Comparison of ENCODE assay signal across 1 cellular context in the genomic region with DNA sequence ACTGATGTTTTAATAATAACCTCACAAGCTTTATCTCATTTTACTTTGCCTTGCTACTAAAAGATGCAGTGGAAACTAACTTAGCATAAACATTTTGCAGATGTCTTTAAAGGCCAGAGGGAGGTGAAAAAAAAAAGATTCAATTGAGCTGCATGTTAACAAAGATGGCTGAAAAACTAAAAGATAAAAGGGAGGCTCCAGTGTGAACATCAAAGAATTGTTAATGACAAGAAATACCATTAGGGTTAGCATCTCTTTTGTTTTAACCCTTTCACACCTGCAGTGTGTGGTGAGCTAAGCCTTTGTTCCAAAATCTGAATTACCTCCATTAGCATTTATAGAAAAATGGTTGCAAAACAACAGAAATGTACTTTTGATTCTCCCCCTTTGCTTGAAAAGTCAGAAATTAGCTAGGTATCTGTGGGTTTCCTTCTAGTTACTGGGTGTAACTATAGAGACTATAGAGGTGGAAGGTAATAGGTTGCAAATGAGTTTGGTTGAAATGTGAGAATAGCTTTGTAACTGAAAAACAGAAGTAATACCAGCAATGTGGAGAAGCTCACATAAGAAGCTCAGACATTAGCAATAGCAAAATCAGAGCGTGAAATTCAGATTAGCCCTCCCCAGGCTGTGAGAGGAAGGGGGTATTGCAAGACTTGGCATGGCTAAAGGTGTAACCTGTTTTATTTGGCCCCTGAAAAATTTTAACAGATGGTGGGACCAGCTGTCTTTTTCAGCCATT.
TF ChIP-seq lines count a peak whose summit lies in the region.

No MANE protein-coding gene starts in this region.

TF ChIP-seq in GM12878, 131 proteins besides CTCF, POLR2A, EP300 and RAD21 (continues in another document):
- TF ChIP-seq, protein P1, sequence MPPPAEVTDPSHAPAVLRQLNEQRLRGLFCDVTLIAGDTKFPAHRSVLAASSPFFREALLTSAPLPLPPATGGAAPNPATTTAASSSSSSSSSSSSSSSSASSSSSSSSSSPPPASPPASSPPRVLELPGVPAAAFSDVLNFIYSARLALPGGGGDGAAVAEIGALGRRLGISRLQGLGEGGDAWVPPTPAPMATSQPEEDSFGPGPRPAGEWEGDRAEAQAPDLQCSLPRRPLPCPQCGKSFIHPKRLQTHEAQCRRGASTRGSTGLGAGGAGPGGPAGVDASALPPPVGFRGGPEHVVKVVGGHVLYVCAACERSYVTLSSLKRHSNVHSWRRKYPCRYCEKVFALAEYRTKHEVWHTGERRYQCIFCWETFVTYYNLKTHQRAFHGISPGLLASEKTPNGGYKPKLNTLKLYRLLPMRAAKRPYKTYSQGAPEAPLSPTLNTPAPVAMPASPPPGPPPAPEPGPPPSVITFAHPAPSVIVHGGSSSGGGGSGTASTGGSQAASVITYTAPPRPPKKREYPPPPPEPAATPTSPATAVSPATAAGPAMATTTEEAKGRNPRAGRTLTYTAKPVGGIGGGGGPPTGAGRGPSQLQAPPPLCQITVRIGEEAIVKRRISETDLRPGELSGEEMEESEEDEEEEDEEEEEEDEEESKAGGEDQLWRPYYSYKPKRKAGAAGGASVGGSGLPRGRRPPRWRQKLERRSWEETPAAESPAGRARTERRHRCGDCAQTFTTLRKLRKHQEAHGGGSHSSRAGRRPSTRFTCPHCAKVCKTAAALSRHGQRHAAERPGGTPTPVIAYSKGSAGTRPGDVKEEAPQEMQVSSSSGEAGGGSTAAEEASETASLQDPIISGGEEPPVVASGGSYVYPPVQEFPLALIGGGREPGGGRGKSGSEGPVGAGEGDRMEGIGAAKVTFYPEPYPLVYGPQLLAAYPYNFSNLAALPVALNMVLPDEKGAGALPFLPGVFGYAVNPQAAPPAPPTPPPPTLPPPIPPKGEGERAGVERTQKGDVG (CRISPR knock-in tag; IDR thresholded peaks at IDR 0.05) = no peak
- no peak for TF ChIP-seq HCFC1 (IDR thresholded peaks at IDR 0.05; ENCODE audit: low read length)
- TF ChIP-seq, protein P2, sequence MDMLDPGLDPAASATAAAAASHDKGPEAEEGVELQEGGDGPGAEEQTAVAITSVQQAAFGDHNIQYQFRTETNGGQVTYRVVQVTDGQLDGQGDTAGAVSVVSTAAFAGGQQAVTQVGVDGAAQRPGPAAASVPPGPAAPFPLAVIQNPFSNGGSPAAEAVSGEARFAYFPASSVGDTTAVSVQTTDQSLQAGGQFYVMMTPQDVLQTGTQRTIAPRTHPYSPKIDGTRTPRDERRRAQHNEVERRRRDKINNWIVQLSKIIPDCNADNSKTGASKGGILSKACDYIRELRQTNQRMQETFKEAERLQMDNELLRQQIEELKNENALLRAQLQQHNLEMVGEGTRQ (IDR thresholded peaks at IDR 0.05; ENCODE audit: borderline replicate concordance, low read depth, low read length) = no peak
- TF ChIP-seq TCF7 (IDR thresholded peaks at IDR 0.05; ENCODE audit: borderline replicate concordance) = no peak
- TF ChIP-seq, protein P3, sequence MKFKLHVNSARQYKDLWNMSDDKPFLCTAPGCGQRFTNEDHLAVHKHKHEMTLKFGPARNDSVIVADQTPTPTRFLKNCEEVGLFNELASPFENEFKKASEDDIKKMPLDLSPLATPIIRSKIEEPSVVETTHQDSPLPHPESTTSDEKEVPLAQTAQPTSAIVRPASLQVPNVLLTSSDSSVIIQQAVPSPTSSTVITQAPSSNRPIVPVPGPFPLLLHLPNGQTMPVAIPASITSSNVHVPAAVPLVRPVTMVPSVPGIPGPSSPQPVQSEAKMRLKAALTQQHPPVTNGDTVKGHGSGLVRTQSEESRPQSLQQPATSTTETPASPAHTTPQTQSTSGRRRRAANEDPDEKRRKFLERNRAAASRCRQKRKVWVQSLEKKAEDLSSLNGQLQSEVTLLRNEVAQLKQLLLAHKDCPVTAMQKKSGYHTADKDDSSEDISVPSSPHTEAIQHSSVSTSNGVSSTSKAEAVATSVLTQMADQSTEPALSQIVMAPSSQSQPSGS (IDR thresholded peaks at IDR 0.05; ENCODE audit: low read length) = no peak
- no peak for TF ChIP-seq ZNF207 (IDR thresholded peaks at IDR 0.05; ENCODE audit: borderline replicate concordance)
- no peak for TF ChIP-seq GABPA (IDR thresholded peaks at IDR 0.05; ENCODE audit: low read depth)
- TF ChIP-seq NFYA (IDR thresholded peaks at IDR 0.05; ENCODE audit: borderline replicate concordance, low read depth, low read length) = no peak
- no peak for TF ChIP-seq TBL1XR1 (IDR thresholded peaks at IDR 0.05; ENCODE audit: low read depth, low read length)
- TF ChIP-seq ZBED1 (IDR thresholded peaks at IDR 0.05; ENCODE audit: borderline replicate concordance) = no peak
- TF ChIP-seq, protein P4, sequence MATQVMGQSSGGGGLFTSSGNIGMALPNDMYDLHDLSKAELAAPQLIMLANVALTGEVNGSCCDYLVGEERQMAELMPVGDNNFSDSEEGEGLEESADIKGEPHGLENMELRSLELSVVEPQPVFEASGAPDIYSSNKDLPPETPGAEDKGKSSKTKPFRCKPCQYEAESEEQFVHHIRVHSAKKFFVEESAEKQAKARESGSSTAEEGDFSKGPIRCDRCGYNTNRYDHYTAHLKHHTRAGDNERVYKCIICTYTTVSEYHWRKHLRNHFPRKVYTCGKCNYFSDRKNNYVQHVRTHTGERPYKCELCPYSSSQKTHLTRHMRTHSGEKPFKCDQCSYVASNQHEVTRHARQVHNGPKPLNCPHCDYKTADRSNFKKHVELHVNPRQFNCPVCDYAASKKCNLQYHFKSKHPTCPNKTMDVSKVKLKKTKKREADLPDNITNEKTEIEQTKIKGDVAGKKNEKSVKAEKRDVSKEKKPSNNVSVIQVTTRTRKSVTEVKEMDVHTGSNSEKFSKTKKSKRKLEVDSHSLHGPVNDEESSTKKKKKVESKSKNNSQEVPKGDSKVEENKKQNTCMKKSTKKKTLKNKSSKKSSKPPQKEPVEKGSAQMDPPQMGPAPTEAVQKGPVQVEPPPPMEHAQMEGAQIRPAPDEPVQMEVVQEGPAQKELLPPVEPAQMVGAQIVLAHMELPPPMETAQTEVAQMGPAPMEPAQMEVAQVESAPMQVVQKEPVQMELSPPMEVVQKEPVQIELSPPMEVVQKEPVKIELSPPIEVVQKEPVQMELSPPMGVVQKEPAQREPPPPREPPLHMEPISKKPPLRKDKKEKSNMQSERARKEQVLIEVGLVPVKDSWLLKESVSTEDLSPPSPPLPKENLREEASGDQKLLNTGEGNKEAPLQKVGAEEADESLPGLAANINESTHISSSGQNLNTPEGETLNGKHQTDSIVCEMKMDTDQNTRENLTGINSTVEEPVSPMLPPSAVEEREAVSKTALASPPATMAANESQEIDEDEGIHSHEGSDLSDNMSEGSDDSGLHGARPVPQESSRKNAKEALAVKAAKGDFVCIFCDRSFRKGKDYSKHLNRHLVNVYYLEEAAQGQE (IDR thresholded peaks at IDR 0.05; ENCODE audit: low read depth, low read length) = no peak
- no peak for TF ChIP-seq TCF3 (IDR thresholded peaks at IDR 0.05; ENCODE audit: borderline replicate concordance, insufficient read depth, low read depth, low read length)
- no peak; a peak in 2 of 4 replicates for TF ChIP-seq IKZF2 (IDR thresholded peaks at IDR 0.05)
- TF ChIP-seq, protein P5, sequence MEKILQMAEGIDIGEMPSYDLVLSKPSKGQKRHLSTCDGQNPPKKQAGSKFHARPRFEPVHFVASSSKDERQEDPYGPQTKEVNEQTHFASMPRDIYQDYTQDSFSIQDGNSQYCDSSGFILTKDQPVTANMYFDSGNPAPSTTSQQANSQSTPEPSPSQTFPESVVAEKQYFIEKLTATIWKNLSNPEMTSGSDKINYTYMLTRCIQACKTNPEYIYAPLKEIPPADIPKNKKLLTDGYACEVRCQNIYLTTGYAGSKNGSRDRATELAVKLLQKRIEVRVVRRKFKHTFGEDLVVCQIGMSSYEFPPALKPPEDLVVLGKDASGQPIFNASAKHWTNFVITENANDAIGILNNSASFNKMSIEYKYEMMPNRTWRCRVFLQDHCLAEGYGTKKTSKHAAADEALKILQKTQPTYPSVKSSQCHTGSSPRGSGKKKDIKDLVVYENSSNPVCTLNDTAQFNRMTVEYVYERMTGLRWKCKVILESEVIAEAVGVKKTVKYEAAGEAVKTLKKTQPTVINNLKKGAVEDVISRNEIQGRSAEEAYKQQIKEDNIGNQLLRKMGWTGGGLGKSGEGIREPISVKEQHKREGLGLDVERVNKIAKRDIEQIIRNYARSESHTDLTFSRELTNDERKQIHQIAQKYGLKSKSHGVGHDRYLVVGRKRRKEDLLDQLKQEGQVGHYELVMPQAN (conservative IDR thresholded peaks at IDR 0.05) = no peak
- no peak for TF ChIP-seq RUNX3 (IDR thresholded peaks at IDR 0.05; ENCODE audit: low read length)
- peak; percentile 58; the same call in 1 of the 2 replicates for TF ChIP-seq NBN (IDR thresholded peaks at IDR 0.05)
- no peak for TF ChIP-seq SIX5 (IDR thresholded peaks at IDR 0.05; ENCODE audit: low read depth, low read length, severe bottlenecking)
- no peak for TF ChIP-seq CREB1 (IDR thresholded peaks at IDR 0.05; ENCODE audit: low read depth)
- peak; percentile 73 for TF ChIP-seq ATF7 (IDR thresholded peaks at IDR 0.05; ENCODE audit: low read depth)
- no peak for TF ChIP-seq MTA3 (IDR thresholded peaks at IDR 0.05; ENCODE audit: borderline replicate concordance, low read length)
- TF ChIP-seq RFX5 (IDR thresholded peaks at IDR 0.05; ENCODE audit: low read depth, low read length) = peak; percentile 75
- TF ChIP-seq CHD1 (IDR thresholded peaks at IDR 0.05; ENCODE audit: low read depth, low read length) = no peak
- no peak for TF ChIP-seq TAF1 (IDR thresholded peaks at IDR 0.05; ENCODE audit: borderline replicate concordance, low read depth, low read length)
- TF ChIP-seq SREBF2 (IDR thresholded peaks at IDR 0.05; ENCODE audit: low read length) = no peak
- peak; percentile 31; the same call in 1 of the 2 replicates for TF ChIP-seq DPF2 (IDR thresholded peaks at IDR 0.05)
- TF ChIP-seq KDM1A (IDR thresholded peaks at IDR 0.05; ENCODE audit: borderline replicate concordance) = no peak
- TF ChIP-seq, protein P6, sequence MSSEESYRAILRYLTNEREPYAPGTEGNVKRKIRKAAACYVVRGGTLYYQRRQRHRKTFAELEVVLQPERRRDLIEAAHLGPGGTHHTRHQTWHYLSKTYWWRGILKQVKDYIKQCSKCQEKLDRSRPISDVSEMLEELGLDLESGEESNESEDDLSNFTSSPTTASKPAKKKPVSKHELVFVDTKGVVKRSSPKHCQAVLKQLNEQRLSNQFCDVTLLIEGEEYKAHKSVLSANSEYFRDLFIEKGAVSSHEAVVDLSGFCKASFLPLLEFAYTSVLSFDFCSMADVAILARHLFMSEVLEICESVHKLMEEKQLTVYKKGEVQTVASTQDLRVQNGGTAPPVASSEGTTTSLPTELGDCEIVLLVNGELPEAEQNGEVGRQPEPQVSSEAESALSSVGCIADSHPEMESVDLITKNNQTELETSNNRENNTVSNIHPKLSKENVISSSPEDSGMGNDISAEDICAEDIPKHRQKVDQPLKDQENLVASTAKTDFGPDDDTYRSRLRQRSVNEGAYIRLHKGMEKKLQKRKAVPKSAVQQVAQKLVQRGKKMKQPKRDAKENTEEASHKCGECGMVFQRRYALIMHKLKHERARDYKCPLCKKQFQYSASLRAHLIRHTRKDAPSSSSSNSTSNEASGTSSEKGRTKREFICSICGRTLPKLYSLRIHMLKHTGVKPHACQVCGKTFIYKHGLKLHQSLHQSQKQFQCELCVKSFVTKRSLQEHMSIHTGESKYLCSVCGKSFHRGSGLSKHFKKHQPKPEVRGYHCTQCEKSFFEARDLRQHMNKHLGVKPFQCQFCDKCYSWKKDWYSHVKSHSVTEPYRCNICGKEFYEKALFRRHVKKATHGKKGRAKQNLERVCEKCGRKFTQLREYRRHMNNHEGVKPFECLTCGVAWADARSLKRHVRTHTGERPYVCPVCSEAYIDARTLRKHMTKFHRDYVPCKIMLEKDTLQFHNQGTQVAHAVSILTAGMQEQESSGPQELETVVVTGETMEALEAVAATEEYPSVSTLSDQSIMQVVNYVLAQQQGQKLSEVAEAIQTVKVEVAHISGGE (CRISPR knock-in tag; IDR thresholded peaks at IDR 0.05) = no peak
- TF ChIP-seq SREBF1 (IDR thresholded peaks at IDR 0.05; ENCODE audit: low read length) = no peak
- no peak for TF ChIP-seq KAT2A (conservative IDR thresholded peaks at IDR 0.05; ENCODE audit: control insufficient read depth, low read depth, low read length)
- TF ChIP-seq BHLHE40 (IDR thresholded peaks at IDR 0.05; ENCODE audit: borderline replicate concordance in 1 of 2, low read depth in 2 of 2, low read length in 1 of 2) = 0 out of 4 replicates have a peak, but pooled peaks of 1 of the 2 experiments have one; percentile 26
- TF ChIP-seq MEF2A (IDR thresholded peaks at IDR 0.05; ENCODE audit: insufficient read depth, low read depth, low read length) = no peak
- TF ChIP-seq, protein P7, sequence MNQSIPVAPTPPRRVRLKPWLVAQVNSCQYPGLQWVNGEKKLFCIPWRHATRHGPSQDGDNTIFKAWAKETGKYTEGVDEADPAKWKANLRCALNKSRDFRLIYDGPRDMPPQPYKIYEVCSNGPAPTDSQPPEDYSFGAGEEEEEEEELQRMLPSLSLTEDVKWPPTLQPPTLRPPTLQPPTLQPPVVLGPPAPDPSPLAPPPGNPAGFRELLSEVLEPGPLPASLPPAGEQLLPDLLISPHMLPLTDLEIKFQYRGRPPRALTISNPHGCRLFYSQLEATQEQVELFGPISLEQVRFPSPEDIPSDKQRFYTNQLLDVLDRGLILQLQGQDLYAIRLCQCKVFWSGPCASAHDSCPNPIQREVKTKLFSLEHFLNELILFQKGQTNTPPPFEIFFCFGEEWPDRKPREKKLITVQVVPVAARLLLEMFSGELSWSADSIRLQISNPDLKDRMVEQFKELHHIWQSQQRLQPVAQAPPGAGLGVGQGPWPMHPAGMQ (IDR thresholded peaks at IDR 0.05; ENCODE audit: borderline replicate concordance) = no peak
- TF ChIP-seq EGR1 (IDR thresholded peaks at IDR 0.05; ENCODE audit: borderline replicate concordance in 1 of 2, low read depth in 2 of 2, low read length in 2 of 2) = no peak
- no peak; the same call in 1 of the 2 replicates for TF ChIP-seq CHD2 (IDR thresholded peaks at IDR 0.05; ENCODE audit: borderline replicate concordance, low read depth, low read length)
- TF ChIP-seq MXI1 (IDR thresholded peaks at IDR 0.05; ENCODE audit: low read depth, low read length) = peak; percentile 31; the same call in 1 of the 2 replicates
- TF ChIP-seq, protein P8, sequence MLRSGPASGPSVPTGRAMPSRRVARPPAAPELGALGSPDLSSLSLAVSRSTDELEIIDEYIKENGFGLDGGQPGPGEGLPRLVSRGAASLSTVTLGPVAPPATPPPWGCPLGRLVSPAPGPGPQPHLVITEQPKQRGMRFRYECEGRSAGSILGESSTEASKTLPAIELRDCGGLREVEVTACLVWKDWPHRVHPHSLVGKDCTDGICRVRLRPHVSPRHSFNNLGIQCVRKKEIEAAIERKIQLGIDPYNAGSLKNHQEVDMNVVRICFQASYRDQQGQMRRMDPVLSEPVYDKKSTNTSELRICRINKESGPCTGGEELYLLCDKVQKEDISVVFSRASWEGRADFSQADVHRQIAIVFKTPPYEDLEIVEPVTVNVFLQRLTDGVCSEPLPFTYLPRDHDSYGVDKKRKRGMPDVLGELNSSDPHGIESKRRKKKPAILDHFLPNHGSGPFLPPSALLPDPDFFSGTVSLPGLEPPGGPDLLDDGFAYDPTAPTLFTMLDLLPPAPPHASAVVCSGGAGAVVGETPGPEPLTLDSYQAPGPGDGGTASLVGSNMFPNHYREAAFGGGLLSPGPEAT (IDR thresholded peaks at IDR 0.05; ENCODE audit: low read depth) = peak; percentile 55; the same call in 1 of the 2 replicates
- no peak; the same call in 1 of the 2 replicates for TF ChIP-seq BMI1 (IDR thresholded peaks at IDR 0.05; ENCODE audit: borderline replicate concordance)
- peak; percentile 12; the same call in 1 of the 2 replicates for TF ChIP-seq IKZF1 (conservative IDR thresholded peaks at IDR 0.05)
- no peak for TF ChIP-seq FOXM1 (IDR thresholded peaks at IDR 0.05; ENCODE audit: low read depth, low read length)
- no peak for TF ChIP-seq SUPT20H (IDR thresholded peaks at IDR 0.05; ENCODE audit: borderline replicate concordance, control insufficient read depth, low read depth, low read length)
